ENCODE assay signal across 1 cellular context in the genomic region with DNA sequence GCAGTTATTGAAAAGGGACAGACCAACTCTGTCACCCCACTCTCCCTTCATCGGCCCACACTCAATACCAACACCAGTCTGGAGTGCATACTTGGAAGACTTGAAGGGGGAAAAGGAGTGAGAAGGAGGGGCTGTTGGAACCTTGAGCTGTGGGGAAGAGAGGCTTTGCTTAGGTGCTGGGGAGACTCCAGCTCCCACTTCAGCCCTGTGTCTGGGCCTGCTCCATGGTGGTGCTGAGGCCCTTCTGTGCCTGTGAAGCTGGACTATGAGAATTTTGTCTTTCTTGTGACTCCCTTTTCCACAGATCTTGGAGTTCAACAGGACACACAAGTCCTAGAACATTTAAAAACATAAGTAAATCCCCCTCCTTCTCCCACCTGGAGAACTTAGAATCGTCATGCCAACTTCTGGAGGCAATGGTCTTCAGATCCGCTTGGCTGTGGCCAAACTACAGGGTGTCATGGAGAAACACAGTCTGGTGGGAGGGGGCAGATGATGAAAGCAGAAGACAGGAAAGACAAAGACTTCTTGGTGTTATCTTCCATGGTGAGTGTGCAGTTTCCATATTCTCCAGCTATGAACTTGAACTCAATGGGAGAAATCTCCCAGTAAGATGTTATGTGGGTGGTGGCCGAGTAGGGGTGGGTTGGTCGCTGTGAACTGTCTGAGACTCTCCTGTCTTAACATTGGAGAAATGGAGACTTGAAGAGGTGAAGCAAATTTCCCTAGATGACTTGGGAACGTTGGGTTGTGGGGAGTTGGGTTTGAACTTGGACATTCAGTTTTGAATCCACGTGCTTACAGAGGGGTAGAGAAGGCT.
TF ChIP-seq lines count a peak whose summit lies in the region.

No MANE protein-coding gene starts in this region.

TF ChIP-seq in K562, 482 proteins besides CTCF, POLR2A, EP300 and RAD21 (continued from another document and continues in another):
- TF ChIP-seq PBX2 (CRISPR knock-in tag; IDR thresholded peaks at IDR 0.05; ENCODE audit: low read depth) (no peak), PBX2 (tag; conservative IDR thresholded peaks at IDR 0.05; ENCODE audit: low read depth) (0 out of 2 replicates have a peak, but pooled peaks have one; percentile 45), ZNF212 (CRISPR knock-in tag; IDR thresholded peaks at IDR 0.05) (peak; percentile 72; the same call in 1 of the 2 replicates), TFAP4 (CRISPR knock-in tag; IDR thresholded peaks at IDR 0.05; ENCODE audit: borderline replicate concordance) (no peak), HMG20B (CRISPR knock-in tag; IDR thresholded peaks at IDR 0.05) (no peak; the same call in 1 of the 2 replicates), ID3 (CRISPR knock-in tag; IDR thresholded peaks at IDR 0.05) (no peak), ID3 (tag; IDR thresholded peaks at IDR 0.05) (peak; percentile 79; the same call in 1 of the 2 replicates), CHD7 (IDR thresholded peaks at IDR 0.05; ENCODE audit: low read depth, low read length) (no peak), ZNF551 (CRISPR knock-in tag; IDR thresholded peaks at IDR 0.05) (no peak), MTA2 (IDR thresholded peaks at IDR 0.05; ENCODE audit: low read depth) (no peak), BACH1 (tag; IDR thresholded peaks at IDR 0.05) (peak; percentile 91), TAF9B (IDR thresholded peaks at IDR 0.05; ENCODE audit: partially characterized antibody) (no peak), SMARCA4 (IDR thresholded peaks at IDR 0.05) (peak; percentile 82; the same call in 1 of the 2 replicates), BDP1 (IDR thresholded peaks at IDR 0.05; ENCODE audit: insufficient read depth, insufficient read length) (no peak), ZNF589 (CRISPR knock-in tag; IDR thresholded peaks at IDR 0.05; ENCODE audit: low read depth) (peak; percentile 91; the same call in 1 of the 2 replicates), ZNF165 (CRISPR knock-in tag; IDR thresholded peaks at IDR 0.05; ENCODE audit: borderline replicate concordance) (no peak), SREBF1 (IDR thresholded peaks at IDR 0.05; ENCODE audit: borderline replicate concordance, low read depth, low read length) (no peak), LARP7 (IDR thresholded peaks at IDR 0.05) (no peak), FOXJ2 (tag; IDR thresholded peaks at IDR 0.05) (peak; percentile 68), U2AF2 (optimal IDR thresholded peaks at IDR 0.05; ENCODE audit: low read depth, low read length) (no peak), MEIS2 (IDR thresholded peaks at IDR 0.05; ENCODE audit: partially characterized antibody) (no peak), MYC (IDR thresholded peaks at IDR 0.05; ENCODE audit: low read depth, low read length) (0 out of 2 replicates have a peak, but pooled peaks have one; percentile 50), MYC (CRISPR knock-in tag; IDR thresholded peaks at IDR 0.05; ENCODE audit: borderline replicate concordance, low read depth) (no peak), NFIX (CRISPR knock-in tag; IDR thresholded peaks at IDR 0.05; ENCODE audit: low read depth) (no peak), XRCC5 (IDR thresholded peaks at IDR 0.05; ENCODE audit: low read depth, low read length) (no peak), MECOM (CRISPR knock-in tag; IDR thresholded peaks at IDR 0.05) (peak; percentile 68), ZKSCAN1 (IDR thresholded peaks at IDR 0.05; ENCODE audit: low read depth, low read length) (no peak), HEY1 (CRISPR knock-in tag; IDR thresholded peaks at IDR 0.05; ENCODE audit: borderline replicate concordance) (no peak), HDAC8 (tag; IDR thresholded peaks at IDR 0.05) (peak; percentile 61), CHD2 (IDR thresholded peaks at IDR 0.05; ENCODE audit: low read depth, low read length) (no peak), RCOR1 (IDR thresholded peaks at IDR 0.05; ENCODE audit: borderline replicate concordance in 1 of 2, low read depth in 2 of 2, low read length in 2 of 2) (peak in 1 of 2 experiments; percentile 62; a peak in 2 of 4 replicates), SMAD3 (CRISPR knock-in tag; conservative IDR thresholded peaks at IDR 0.05) (peak; percentile 40; the same call in 1 of the 2 replicates), MED1 (CRISPR knock-in tag; IDR thresholded peaks at IDR 0.05; ENCODE audit: borderline replicate concordance) (no peak), ZSCAN32 (CRISPR knock-in tag; IDR thresholded peaks at IDR 0.05) (0 out of 2 replicates have a peak, but pooled peaks have one; percentile 40), ZFX (CRISPR knock-in tag; IDR thresholded peaks at IDR 0.05) (no peak), CBFB (CRISPR knock-in tag; IDR thresholded peaks at IDR 0.05) (no peak), E2F8 (IDR thresholded peaks at IDR 0.05; ENCODE audit: low read depth, partially characterized antibody) (no peak), ZNF146 (CRISPR knock-in tag; IDR thresholded peaks at IDR 0.05; ENCODE audit: unreplicated experiment) (no peak), CBFA2T3 (IDR thresholded peaks at IDR 0.05) (no peak), KAT8 (IDR thresholded peaks at IDR 0.05; ENCODE audit: low read depth) (no peak), TARDBP (IDR thresholded peaks at IDR 0.05) (no peak), EP400 (IDR thresholded peaks at IDR 0.05) (peak; percentile 57), SLC30A9 (CRISPR knock-in tag; IDR thresholded peaks at IDR 0.05) (no peak), ZNF253 (CRISPR knock-in tag; conservative IDR thresholded peaks at IDR 0.05) (no peak), DMBX1 (CRISPR knock-in tag; IDR thresholded peaks at IDR 0.05; ENCODE audit: borderline replicate concordance) (peak; percentile 76; the same call in 1 of the 2 replicates), TFAM (CRISPR knock-in tag; conservative IDR thresholded peaks at IDR 0.05) (no peak)
